In the genomic region with DNA sequence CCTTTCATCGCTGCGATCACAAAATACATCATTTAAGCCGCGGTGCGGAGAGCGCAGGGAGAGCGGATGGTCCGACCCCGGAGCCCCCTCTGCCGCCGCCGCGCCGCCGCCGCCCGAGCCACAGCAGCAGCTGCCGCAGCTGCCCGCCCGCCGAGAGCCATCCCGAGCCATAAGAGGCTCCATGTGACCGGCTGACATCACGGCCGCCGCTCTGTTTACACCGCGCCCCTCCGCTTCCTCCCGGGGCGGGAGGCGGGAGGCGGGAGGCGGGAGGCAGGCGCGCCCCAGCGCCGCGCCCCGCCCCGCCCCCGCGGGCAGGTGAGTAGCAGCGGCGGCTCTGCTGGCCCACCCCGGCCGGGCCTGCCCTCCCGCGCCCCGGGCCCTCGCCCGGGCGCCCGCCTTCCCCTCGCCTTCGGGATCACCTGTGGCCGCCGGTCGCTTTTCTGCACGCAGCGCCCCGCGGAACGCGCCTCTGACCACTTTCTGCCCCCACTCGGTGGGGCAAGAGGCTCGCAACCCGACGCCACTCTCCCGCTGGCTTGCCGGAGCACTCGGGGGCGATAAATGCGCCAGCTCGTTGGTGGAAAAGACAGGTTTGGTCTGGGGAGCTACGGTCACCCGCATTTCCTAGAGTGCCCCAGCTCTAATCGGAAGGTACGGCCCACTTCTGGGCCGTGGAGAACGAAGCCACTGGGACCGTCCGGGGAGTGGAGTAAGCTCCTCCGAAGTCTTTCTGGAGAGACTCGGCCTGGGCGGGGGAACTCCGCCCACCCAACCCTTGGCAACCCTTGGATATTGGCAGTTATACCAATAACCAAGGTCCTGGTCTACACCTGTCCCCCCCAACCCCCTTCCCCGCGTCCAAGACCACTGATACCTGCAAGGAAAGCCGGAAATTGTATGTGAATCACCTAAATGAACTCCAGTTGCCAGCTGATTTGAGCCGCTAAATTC, we compare ENCODE assay signal across 1 cellular context.
TF ChIP-seq lines count a peak whose summit lies in the region.

No MANE protein-coding gene starts in this region.

TF ChIP-seq in WTC11, 78 proteins besides CTCF, POLR2A, EP300 and RAD21 (continued from another document):
- TF ChIP-seq, protein P1, sequence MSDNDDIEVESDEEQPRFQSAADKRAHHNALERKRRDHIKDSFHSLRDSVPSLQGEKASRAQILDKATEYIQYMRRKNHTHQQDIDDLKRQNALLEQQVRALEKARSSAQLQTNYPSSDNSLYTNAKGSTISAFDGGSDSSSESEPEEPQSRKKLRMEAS (CRISPR knock-in tag; IDR thresholded peaks at IDR 0.05) = 0 out of 2 replicates have a peak, but pooled peaks have one; percentile 37
- TF ChIP-seq AR (CRISPR knock-in tag; IDR thresholded peaks at IDR 0.05) (no peak), ZNF219 (CRISPR knock-in tag; IDR thresholded peaks at IDR 0.05; ENCODE audit: borderline replicate concordance) (no peak), IRF1 (CRISPR knock-in tag; IDR thresholded peaks at IDR 0.05) (no peak), ZNF317 (CRISPR knock-in tag; IDR thresholded peaks at IDR 0.05; ENCODE audit: borderline replicate concordance, low read depth) (0 out of 2 replicates have a peak, but pooled peaks have one; percentile 27), CBFB (CRISPR knock-in tag; IDR thresholded peaks at IDR 0.05; ENCODE audit: low read depth) (no peak), HMGA2 (CRISPR knock-in tag; IDR thresholded peaks at IDR 0.05) (no peak), ATF1 (CRISPR knock-in tag; IDR thresholded peaks at IDR 0.05) (no peak), ZNF232 (CRISPR knock-in tag; IDR thresholded peaks at IDR 0.05) (no peak), USF1 (CRISPR knock-in tag; IDR thresholded peaks at IDR 0.05) (peak; percentile 63; the same call in 1 of the 2 replicates), CREB1 (CRISPR knock-in tag; IDR thresholded peaks at IDR 0.05) (no peak), PRRX2 (CRISPR knock-in tag; IDR thresholded peaks at IDR 0.05) (no peak), NFYB (CRISPR knock-in tag; conservative IDR thresholded peaks at IDR 0.05; ENCODE audit: low read depth) (no peak), FOXP1 (CRISPR knock-in tag; IDR thresholded peaks at IDR 0.05; ENCODE audit: borderline replicate concordance) (peak; percentile 43; the same call in 1 of the 2 replicates), ERG (CRISPR knock-in tag; IDR thresholded peaks at IDR 0.05) (no peak), ESRRA (CRISPR knock-in tag; IDR thresholded peaks at IDR 0.05; ENCODE audit: borderline replicate concordance) (no peak), FOXK1 (CRISPR knock-in tag; IDR thresholded peaks at IDR 0.05) (peak; percentile 98)
- TF ChIP-seq, protein P2, sequence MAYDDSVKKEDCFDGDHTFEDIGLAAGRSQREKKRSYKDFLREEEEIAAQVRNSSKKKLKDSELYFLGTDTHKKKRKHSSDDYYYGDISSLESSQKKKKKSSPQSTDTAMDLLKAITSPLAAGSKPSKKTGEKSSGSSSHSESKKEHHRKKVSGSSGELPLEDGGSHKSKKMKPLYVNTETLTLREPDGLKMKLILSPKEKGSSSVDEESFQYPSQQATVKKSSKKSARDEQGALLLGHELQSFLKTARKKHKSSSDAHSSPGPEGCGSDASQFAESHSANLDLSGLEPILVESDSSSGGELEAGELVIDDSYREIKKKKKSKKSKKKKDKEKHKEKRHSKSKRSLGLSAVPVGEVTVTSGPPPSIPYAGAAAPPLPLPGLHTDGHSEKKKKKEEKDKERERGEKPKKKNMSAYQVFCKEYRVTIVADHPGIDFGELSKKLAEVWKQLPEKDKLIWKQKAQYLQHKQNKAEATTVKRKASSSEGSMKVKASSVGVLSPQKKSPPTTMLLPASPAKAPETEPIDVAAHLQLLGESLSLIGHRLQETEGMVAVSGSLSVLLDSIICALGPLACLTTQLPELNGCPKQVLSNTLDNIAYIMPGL (CRISPR knock-in tag; IDR thresholded peaks at IDR 0.05) = 0 out of 2 replicates have a peak, but pooled peaks have one; percentile 74
- TF ChIP-seq, protein P3, sequence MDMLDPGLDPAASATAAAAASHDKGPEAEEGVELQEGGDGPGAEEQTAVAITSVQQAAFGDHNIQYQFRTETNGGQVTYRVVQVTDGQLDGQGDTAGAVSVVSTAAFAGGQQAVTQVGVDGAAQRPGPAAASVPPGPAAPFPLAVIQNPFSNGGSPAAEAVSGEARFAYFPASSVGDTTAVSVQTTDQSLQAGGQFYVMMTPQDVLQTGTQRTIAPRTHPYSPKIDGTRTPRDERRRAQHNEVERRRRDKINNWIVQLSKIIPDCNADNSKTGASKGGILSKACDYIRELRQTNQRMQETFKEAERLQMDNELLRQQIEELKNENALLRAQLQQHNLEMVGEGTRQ (CRISPR knock-in tag; IDR thresholded peaks at IDR 0.05) = peak; percentile 88
